Comparison of ENCODE assay signal across 8 cellular contexts in genomic region chr15:72358532-72359180, GRCh38. TPM values are rescaled to one million over a fixed set of nuclear protein-coding genes. Genes with fewer than 3 reads are reported as not detected.
DNase-seq lines count a peak whose midpoint lies in the region; ATAC-seq, FAIRE-seq and TF ChIP-seq lines count a peak whose summit lies in the region.

No MANE protein-coding gene starts in this region.

- CTCF ChIA-PET in HEK293 (lab: Yijun Ruan, JAX) (interaction anchor here (0.6 kb wide), 1 partner anchor 45 kb away, joined by 3 read pairs; no protein-coding TSS in a partner anchor), HepG2 (lab: Yijun Ruan, JAX; ENCODE audit: low intra/inter-chr PET ratio, low total read pairs) (no interaction called here)

- WGBS in body of pancreas, 2 donors = 63 to 68% methylated on average over 7 of the region's 7 CpGs
- 45% methylated on average over 7 of the region's 7 CpGs for WGBS in HepG2 (ENCODE audit: low lambda C conversion rate)

- no peaks in the 10 kb centered on the region for H4K20me1 ChIP-seq in HepG2 (ENCODE audit: insufficient read depth, low read length)

- TF ChIP-seq EP300 in HepG2 (IDR thresholded peaks at IDR 0.05; ENCODE audit: low read depth in 2 of 2, low read length in 2 of 2) = no peak
- TF ChIP-seq EP300 in HepG2 (CRISPR knock-in tag; IDR thresholded peaks at IDR 0.05; ENCODE audit: borderline replicate concordance) = no peak

- no peak for FAIRE-seq in HepG2 (lab: Jason Lieb, UNC)

- POLR2A ChIA-PET in HEK293 (lab: Yijun Ruan, JAX) = interaction anchor here (0.7 kb wide), 1 partner anchor 116 kb away, joined by 3 read pairs; no protein-coding TSS in a partner anchor
- POLR2A ChIA-PET in HepG2 (lab: Yijun Ruan, JAX) = interaction anchor here (1.3 to 1.4 kb wide), 2 partner anchors 10 to 17 kb away, joined by 4 to 7 read pairs; partner anchors contain the start of gene HEXA

- DNase-seq in body of pancreas = peak; percentile 13 to 37 (median 26)
- DNase-seq in HepG2 (ENCODE audit: low spot score) = peak; percentile 83
- no peak for DNase-seq in NCI-H2171 treated with DMSO at 0.1 percent for 48 hours (lab: John Stamatoyannopoulos, UW)
- no peak for DNase-seq in NCI-H774 (lab: John Stamatoyannopoulos, UW)
- no peak for DNase-seq in stimulated activated CD8-positive, alpha-beta memory T cell treated with anti-CD3 and anti-CD28 coated beads, Interleukin-4, amount 100 ng/mL, for 48 hours

- H3K4me3 ChIP-seq in ACC112 (ENCODE audit: low read depth, low read length) (no peak overlapping the region), HEK293 (ENCODE audit: low read depth, low read length) (no peak overlapping the region), body of pancreas (no peak overlapping the region), HepG2 (replicated peaks in 1 of 3; ENCODE audit: insufficient read depth in 1 of 3, low read depth in 2 of 3, low read length in 3 of 3) (no peak overlapping the region)

- H3K36me3 ChIP-seq in ACC112 (ENCODE audit: insufficient read depth, low read length) (peaks cover 23% of the 10 kb centered on the region; the same call in 1 of the 2 replicates), HEK293 (ENCODE audit: control insufficient read depth in 2 of 2, insufficient read depth in 1 of 2, low read length in 2 of 2) (peaks cover 11 to 43% of the 10 kb centered on the region in 2 experiments), body of pancreas (replicated peaks in 1 of 2; ENCODE audit: insufficient read depth in 1 of 2, low read depth in 2 of 2) (peaks cover 0 to 15% of the 10 kb centered on the region in 2 donors), HepG2 (replicated peaks in 1 of 2; ENCODE audit: control insufficient read depth in 1 of 2, insufficient read depth in 2 of 2, low read length in 2 of 2) (peaks cover 25 to 51% of the 10 kb centered on the region in 2 experiments)

- H3K27ac ChIP-seq in ACC112 (ENCODE audit: low read depth, low read length) (peak overlapping the region; percentile 36), HEK293 (ENCODE audit: extremely low read depth, low read depth, low read length) (no peak overlapping the region), body of pancreas (no peak overlapping the region), HepG2 (ENCODE audit: extremely low read length, insufficient read depth, low read length) (peak overlapping the region; percentile 20)

- intact Hi-C loops in body of pancreas (cut with DNase I) = no loop called here
- intact Hi-C loops in HepG2 (cut with micrococcal nuclease; ENCODE audit: unreplicated experiment) = no loop called here

- H3K4me1 ChIP-seq in ACC112 (ENCODE audit: control insufficient read depth, insufficient read depth, low read length, unreplicated experiment) = peaks cover 23% of the 10 kb centered on the region
- H3K4me1 ChIP-seq in HEK293 (ENCODE audit: control insufficient read depth, insufficient read depth, low read length) = peaks cover 3% of the 10 kb centered on the region
- H3K4me1 ChIP-seq in body of pancreas = no peaks in the 10 kb centered on the region
- H3K4me1 ChIP-seq in HepG2 (ENCODE audit: insufficient read depth, low read length) = peaks cover 27% of the 10 kb centered on the region

- TF ChIP-seq RAD21 in HepG2 (CRISPR knock-in tag; IDR thresholded peaks at IDR 0.05) = no peak

- H3K4me2 ChIP-seq in HepG2 (ENCODE audit: low read depth, low read length) = peak overlapping the region; percentile 43

- H3K27me3 ChIP-seq in ACC112 (ENCODE audit: insufficient read depth, low read length) (no peaks in the 10 kb centered on the region), body of pancreas (no peaks in the 10 kb centered on the region), HepG2 (ENCODE audit: control insufficient read depth in 1 of 2, insufficient read depth in 2 of 2, low read length in 2 of 2) (no peaks in the 10 kb centered on the region)

- no TSS peak for BruUV-seq in HepG2 (replicated peaks; lab: Mats Ljungman, UMichigan)

- H2AFZ ChIP-seq in ACC112 (ENCODE audit: low read length, unreplicated experiment) (no peak overlapping the region), HepG2 (ENCODE audit: low read length) (no peak overlapping the region)

- ATAC-seq in body of pancreas (peak; percentile 30), HepG2 (peak; percentile 88), HG03139 (IDR thresholded peaks at IDR 0.05; ENCODE audit: unreplicated experiment) (no peak)

- no peak for TF ChIP-seq POLR2A in body of pancreas (IDR thresholded peaks at IDR 0.05)
- no peak for TF ChIP-seq POLR2A in HepG2 (IDR thresholded peaks at IDR 0.05; ENCODE audit: insufficient read depth in 1 of 2, low read depth in 2 of 2, low read length in 2 of 2)

- H3K79me2 ChIP-seq in ACC112 (ENCODE audit: control insufficient read depth, insufficient read depth, low read length, unreplicated experiment) (peaks cover 35% of the 10 kb centered on the region), HepG2 (ENCODE audit: insufficient read depth, low read length) (peaks cover 43% of the 10 kb centered on the region)

- H3K9me3 ChIP-seq in HEK293 (ENCODE audit: control insufficient read depth, insufficient read depth, low read depth, low read length) (no peaks in the 10 kb centered on the region), body of pancreas (no peaks in the 10 kb centered on the region), HepG2 (ENCODE audit: low read length) (no peaks in the 10 kb centered on the region)

- TF ChIP-seq CTCF in HEK293 (tag by site-specific recombination; IDR thresholded peaks at IDR 0.05) (no peak), body of pancreas (IDR thresholded peaks at IDR 0.05) (no peak), HepG2 (CRISPR knock-in tag; IDR thresholded peaks at IDR 0.05) (no peak)

- in situ Hi-C loops in HepG2 (cut with HindIII; ENCODE audit: extremely low pct_ligation_motif_present, low pct_unique_long_range_greater_than_20kb) = no loop called here

- H3K9ac ChIP-seq in HepG2 (ENCODE audit: insufficient read depth, low read depth, low read length) = 0 out of 2 replicates have a peak overlapping the region, but pooled peaks have one; percentile 12

RNA-seq across cellular contexts. Expression of gene HEXA, which starts 17.2 kb away (rescaled TPM):
- total RNA-seq in body of pancreas (10 to 100 TPM; 35.5 to 48.8 TPM), HepG2 (2016; rRNA removed; fragmentation: Illumina TruSeq; extraction: Trizol) (47.4 and 106 TPM in 2 replicates)
- 16.6 and 17.6 TPM in 2 replicates for total RNA-seq in HepG2 (2016; cell fraction: cytosol; rRNA removed; fragmentation: Illumina TruSeq; extraction: Trizol; ENCODE audit: low read depth)
- total RNA-seq in HepG2 (2016; cell fraction: insoluble cytoplasmic fraction; rRNA removed; fragmentation: Illumina TruSeq; extraction: Trizol) = 47.0 and 112 TPM in 2 replicates
- 23.0 and 27.3 TPM in 2 replicates for total RNA-seq in HepG2 (2016; cell fraction: membrane; rRNA removed; fragmentation: Illumina TruSeq; extraction: Trizol)
- total RNA-seq in HepG2 (2016; cell fraction: nucleus; rRNA removed; fragmentation: Illumina TruSeq; extraction: Trizol) = 113 and 129 TPM in 2 replicates
- 215 and 219 TPM in 2 replicates for polyA plus RNA-seq in HepG2 (2011; rRNA removed)
- 178 and 191 TPM in 2 replicates for polyA plus RNA-seq in HepG2 (2011; cell fraction: cytosol; rRNA removed)
- 241 and 262 TPM in 2 replicates for polyA plus RNA-seq in HepG2 (2011; cell fraction: nucleus; rRNA removed)
- 62.0 and 72.9 TPM in 2 replicates for polyA plus RNA-seq in HepG2 (2012)
- 13.5 and 15.0 TPM in 2 replicates for polyA plus RNA-seq in HepG2 (2016; cell fraction: cytosol; fragmentation: Illumina TruSeq; extraction: Trizol; ENCODE audit: low read depth)
- polyA plus RNA-seq in HepG2 (2016; cell fraction: insoluble cytoplasmic fraction; fragmentation: Illumina TruSeq; extraction: Trizol; ENCODE audit: low read depth) = 37.1 and 43.4 TPM in 2 replicates
- polyA plus RNA-seq in HepG2 (2016; cell fraction: membrane; fragmentation: Illumina TruSeq; extraction: Trizol; ENCODE audit: low read depth) = 16.7 and 18.5 TPM in 2 replicates
- polyA plus RNA-seq in HepG2 (2016; cell fraction: nucleus; fragmentation: Illumina TruSeq; extraction: Trizol; ENCODE audit: insufficient read depth, low read depth) = 184 and 185 TPM in 2 replicates
- polyA minus RNA-seq in HepG2 (2011; rRNA and poly(A)+ RNA removed; ENCODE audit: low replicate concordance) = 116 and 186 TPM in 2 replicates
- polyA minus RNA-seq in HepG2 (2011; cell fraction: cytosol; rRNA and poly(A)+ RNA removed) = 59.8 and 69.1 TPM in 2 replicates
- 76.7 and 89.3 TPM in 2 replicates for polyA minus RNA-seq in HepG2 (2011; cell fraction: nucleus; rRNA and poly(A)+ RNA removed)

RNA-seq across cellular contexts. Expression of gene CELF6, which starts 38.7 kb away (rescaled TPM):
- total RNA-seq in body of pancreas (1 to 10 TPM; 4.2 to 7.9 TPM), HepG2 (2016; rRNA removed; fragmentation: Illumina TruSeq; extraction: Trizol) (0.10 and 0.49 TPM in 2 replicates)
- 0.09 TPM in 1 of 2 replicates, not detected in the other for total RNA-seq in HepG2 (2016; cell fraction: cytosol; rRNA removed; fragmentation: Illumina TruSeq; extraction: Trizol; ENCODE audit: low read depth)
- 0.41 TPM in 1 of 2 replicates, not detected in the other for total RNA-seq in HepG2 (2016; cell fraction: insoluble cytoplasmic fraction; rRNA removed; fragmentation: Illumina TruSeq; extraction: Trizol)
- total RNA-seq in HepG2 (2016; cell fraction: membrane; rRNA removed; fragmentation: Illumina TruSeq; extraction: Trizol) = 0.12 and 0.21 TPM in 2 replicates
- 0.81 and 1.1 TPM in 2 replicates for total RNA-seq in HepG2 (2016; cell fraction: nucleus; rRNA removed; fragmentation: Illumina TruSeq; extraction: Trizol)
- 0.94 and 1.3 TPM in 2 replicates for polyA plus RNA-seq in HepG2 (2011; rRNA removed)
- polyA plus RNA-seq in HepG2 (2011; cell fraction: cytosol; rRNA removed) = 0.24 and 0.26 TPM in 2 replicates
- polyA plus RNA-seq in HepG2 (2011; cell fraction: nucleus; rRNA removed) = 5.1 and 7.3 TPM in 2 replicates
- polyA plus RNA-seq in HepG2 (2012) = 0.51 and 0.70 TPM in 2 replicates
- 0.09 and 0.15 TPM in 2 replicates for polyA plus RNA-seq in HepG2 (2016; cell fraction: cytosol; fragmentation: Illumina TruSeq; extraction: Trizol; ENCODE audit: low read depth)
- polyA plus RNA-seq in HepG2 (2016; cell fraction: insoluble cytoplasmic fraction; fragmentation: Illumina TruSeq; extraction: Trizol; ENCODE audit: low read depth) = 0.20 TPM in 1 of 2 replicates, not detected in the other
- 0.15 and 0.22 TPM in 2 replicates for polyA plus RNA-seq in HepG2 (2016; cell fraction: membrane; fragmentation: Illumina TruSeq; extraction: Trizol; ENCODE audit: low read depth)
- 3.3 and 3.7 TPM in 2 replicates for polyA plus RNA-seq in HepG2 (2016; cell fraction: nucleus; fragmentation: Illumina TruSeq; extraction: Trizol; ENCODE audit: insufficient read depth, low read depth)
- polyA minus RNA-seq in HepG2 (2011; rRNA and poly(A)+ RNA removed; ENCODE audit: low replicate concordance) = 0.07 and 0.12 TPM in 2 replicates
- polyA minus RNA-seq in HepG2 (2011; cell fraction: cytosol; rRNA and poly(A)+ RNA removed) = not detected in 2 replicates
- 0.99 and 1.3 TPM in 2 replicates for polyA minus RNA-seq in HepG2 (2011; cell fraction: nucleus; rRNA and poly(A)+ RNA removed)

RNA-seq across cellular contexts. Expression of gene TMEM202, which starts 39.4 kb away (rescaled TPM):
- total RNA-seq in body of pancreas = not detected
- not detected in 2 replicates for total RNA-seq in HepG2 (2016; rRNA removed; fragmentation: Illumina TruSeq; extraction: Trizol)
- total RNA-seq in HepG2 (2016; cell fraction: cytosol; rRNA removed; fragmentation: Illumina TruSeq; extraction: Trizol; ENCODE audit: low read depth) = not detected in 2 replicates
- total RNA-seq in HepG2 (2016; cell fraction: insoluble cytoplasmic fraction; rRNA removed; fragmentation: Illumina TruSeq; extraction: Trizol) = not detected in 2 replicates
- not detected in 2 replicates for total RNA-seq in HepG2 (2016; cell fraction: membrane; rRNA removed; fragmentation: Illumina TruSeq; extraction: Trizol)
- total RNA-seq in HepG2 (2016; cell fraction: nucleus; rRNA removed; fragmentation: Illumina TruSeq; extraction: Trizol) = not detected in 2 replicates
- polyA plus RNA-seq in HepG2 (2011; rRNA removed) = not detected in 2 replicates
- polyA plus RNA-seq in HepG2 (2011; cell fraction: cytosol; rRNA removed) = not detected in 2 replicates
- not detected in 2 replicates for polyA plus RNA-seq in HepG2 (2011; cell fraction: nucleus; rRNA removed)
- polyA plus RNA-seq in HepG2 (2012) = not detected in 2 replicates
- not detected in 2 replicates for polyA plus RNA-seq in HepG2 (2016; cell fraction: cytosol; fragmentation: Illumina TruSeq; extraction: Trizol; ENCODE audit: low read depth)
- polyA plus RNA-seq in HepG2 (2016; cell fraction: insoluble cytoplasmic fraction; fragmentation: Illumina TruSeq; extraction: Trizol; ENCODE audit: low read depth) = not detected in 2 replicates
- polyA plus RNA-seq in HepG2 (2016; cell fraction: membrane; fragmentation: Illumina TruSeq; extraction: Trizol; ENCODE audit: low read depth) = not detected in 2 replicates
- polyA plus RNA-seq in HepG2 (2016; cell fraction: nucleus; fragmentation: Illumina TruSeq; extraction: Trizol; ENCODE audit: insufficient read depth, low read depth) = not detected in 2 replicates
- not detected in 2 replicates for polyA minus RNA-seq in HepG2 (2011; rRNA and poly(A)+ RNA removed; ENCODE audit: low replicate concordance)
- not detected in 2 replicates for polyA minus RNA-seq in HepG2 (2011; cell fraction: cytosol; rRNA and poly(A)+ RNA removed)
- polyA minus RNA-seq in HepG2 (2011; cell fraction: nucleus; rRNA and poly(A)+ RNA removed) = not detected in 2 replicates

Comparison
In these comparisons a context has a peak if more than half of its experiments do, and no peak if none do; other contexts are left out.
1. H3K27ac ChIP-seq: peak in ACC112 (single experiment) and HepG2 (single experiment); none in HEK293 (single experiment) and body of pancreas (0 of 4).
2. DNase-seq: peak in body of pancreas (4 of 4) and HepG2 (single experiment); none in NCI-H2171 treated with DMSO at 0.1 percent for 48 hours (single experiment), NCI-H774 (single experiment) and stimulated activated CD8-positive, alpha-beta memory T cell treated with anti-CD3 and anti-CD28 coated beads, Interleukin-4, amount 100 ng/mL, for 48 hours (single experiment).